In genomic region chr10:89273680-89274079, GRCh38 we compare ENCODE assay signal across 27 cellular contexts. TPM values are rescaled to one million over a fixed set of nuclear protein-coding genes. Genes with fewer than 3 reads are reported as not detected.
"Had no signal": no experiment of that assay in that cellular context is flagged by ENCODE, and none has a peak within 500 bp of the region (broad histone marks: within the 10 kb centered on the region; RNA-seq: fewer than 3 reads in every experiment).

No MANE protein-coding gene starts in this region.

- H3K36me3 ChIP-seq: heart left ventricle, left ventricle myocardium inferior, neural progenitor cell, neutrophil, ovary, sigmoid colon, spleen, tibial nerve, uterus had no signal

- H3K9ac ChIP-seq: neural progenitor cell had no signal

- H2AFZ ChIP-seq: neural progenitor cell had no signal

- H3K27ac ChIP-seq: heart left ventricle, left ventricle myocardium inferior, neural progenitor cell, neutrophil, ovary, spleen had no signal

- H3K27me3 ChIP-seq: heart left ventricle, neural progenitor cell, neutrophil, ovary, sigmoid colon, spleen, tibial nerve, uterus had no signal

- FAIRE-seq: islet of Langerhans, kidney, small intestine had no signal

- DNase-seq: heart left ventricle; hypothalamus; immature natural killer cell; kidney; left ventricle myocardium inferior; naive B cell; natural killer cell; nephron progenitor cell; occipital lobe; ovary; retina; right cardiac atrium; sigmoid colon; small intestine; spleen; stimulated activated CD4-positive, alpha-beta T cell treated with anti-CD3 and anti-CD28 coated beads, Interleukin-4, amount 100 ng/mL, for 24 hours; stimulated activated naive CD4-positive, alpha-beta T cell treated with Interleukin-2 at 50 U/mL for 16 hours; stimulated activated naive CD8-positive, alpha-beta T cell treated with anti-CD3 and anti-CD28 coated beads, Interleukin-15, amount 100 ng/mL, for 72 hours; substantia nigra; uterus had no signal

- H3K9me3 ChIP-seq: heart left ventricle, left ventricle myocardium inferior, neutrophil, ovary, sigmoid colon, spleen, tibial nerve, uterus had no signal

- H3K4me2 ChIP-seq: neural progenitor cell had no signal

- ATAC-seq: heart left ventricle; natural killer cell; right cardiac atrium; stimulated activated memory B cell treated with anti-CD40 and anti-IgM and Interleukin-4, amounts not matched to agents 10 μg/mL and 1 μg/mL and 100 μg/mL, for 72 hours; stimulated activated naive CD8-positive, alpha-beta T cell treated with anti-CD3 and anti-CD28 coated beads, Interleukin-15, amount 100 ng/mL, for 72 hours had no signal

- H3K4me3 ChIP-seq: heart left ventricle, left ventricle myocardium inferior, lung, neural progenitor cell, ovary, sigmoid colon, spleen, tibial nerve, uterus had no signal

RNA-seq across cellular contexts. Expression of gene IFIT2, which starts 28.2 kb away (rescaled TPM):
- total RNA-seq: progenitor cell of endocrine pancreas had no signal

RNA-seq across cellular contexts. Expression of gene IFIT3, which starts 54.1 kb away (rescaled TPM):
- total RNA-seq: progenitor cell of endocrine pancreas had no signal
